Comparison of ENCODE assay signal across 37 cellular contexts in the genomic region with DNA sequence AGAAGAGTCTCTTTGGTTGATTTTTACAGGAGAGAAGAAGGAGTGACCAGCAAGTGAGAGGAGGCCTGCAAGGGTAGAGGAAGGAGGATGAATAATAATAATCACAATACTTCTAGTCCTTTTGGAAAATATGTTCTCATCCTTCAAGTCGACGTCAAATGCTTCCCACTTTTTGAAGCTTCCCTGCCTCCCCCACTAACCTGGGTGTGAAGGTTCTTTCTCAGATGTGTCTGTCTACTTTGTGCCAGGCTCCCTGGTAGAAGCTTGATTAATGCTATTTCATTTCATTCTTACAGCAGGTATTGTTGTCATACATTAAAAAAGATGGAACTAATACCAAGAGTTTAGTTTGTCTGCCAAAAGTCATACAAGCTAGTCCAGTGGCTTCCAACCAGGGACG. TPM values are rescaled to one million over a fixed set of nuclear protein-coding genes. Genes with fewer than 3 reads are reported as not detected.
"Had no signal": no experiment of that assay in that cellular context is flagged by ENCODE, and none has a peak within 500 bp of the region (broad histone marks: within the 10 kb centered on the region; RNA-seq: fewer than 3 reads in every experiment).

No MANE protein-coding gene starts in this region.

- DNase-seq: activated effector memory CD4-positive, alpha-beta T cell treated with anti-CD3 and anti-CD28 coated beads, Interleukin-2, amount 50 U/mL, for 16 hours; activated effector memory CD4-positive, alpha-beta T cell treated with Interleukin-2 at 50 U/mL for 16 hours; activated gamma-delta T cell; activated gamma-delta T cell treated with Interleukin-2 at 50 U/mL for 16 hours; activated naive CD4-positive, alpha-beta T cell; activated naive CD4-positive, alpha-beta T cell treated with anti-CD3 and anti-CD28 coated beads for 36 hours; activated naive CD4-positive, alpha-beta T cell treated with anti-CD3 and anti-CD28 coated beads, Interleukin-2, amount 10 ng/mL, durations not matched to agents 7 days and 5 days; activated naive CD4-positive, alpha-beta T cell treated with anti-CD3 and anti-CD28 coated beads, Interleukin-2, amount 50 U/mL, for 16 hours; activated naive CD4-positive, alpha-beta T cell treated with Interleukin-2 at 50 U/mL for 16 hours; activated naive CD8-positive, alpha-beta T cell treated with anti-CD3 and anti-CD28 coated beads for 36 hours; activated naive CD8-positive, alpha-beta T cell treated with anti-CD3 and anti-CD28 coated beads, Interleukin-2, amount 10 ng/mL, durations not matched to agents 7 days and 5 days; activated naive CD8-positive, alpha-beta T cell treated with anti-CD3 and anti-CD28 coated beads, Interleukin-2, amount 50 U/mL, for 24 hours; activated T-cell treated with anti-CD3 and anti-CD28 coated beads, Interleukin-2, amount 50 U/mL, for 1 hour; activated T-cell treated with anti-CD3 and anti-CD28 coated beads, Interleukin-2, amount 50 U/mL, for 24 hours; activated T-cell treated with anti-CD3 and anti-CD28 coated beads, Interleukin-2, amount 50 U/mL, for 4 hours; activated T-cell treated with anti-CD3 and anti-CD28 coated beads, Interleukin-2, amount 50 U/mL, for 48 hours; activated T-cell treated with anti-CD3 and anti-CD28 coated beads, Interleukin-2, amount 50 U/mL, for 72 hours; adrenal gland; amniotic stem cell; amygdala; anterior cingulate cortex; aorta; body of pancreas; brain microvascular endothelial cell; central memory CD4-positive, alpha-beta T cell; cerebellar nuclear complex had no signal

- H3K27me3 ChIP-seq: adrenal gland, ascending aorta, body of pancreas, brain microvascular endothelial cell, breast epithelium, cardiac muscle cell had no signal

- H3K36me3 Mint-ChIP-seq: activated naive CD4-positive, alpha-beta T cell treated with anti-CD3 and anti-CD28 coated beads, Interleukin-2, amount 10 ng/mL, durations not matched to agents 7 days and 5 days; activated naive CD4-positive, alpha-beta T cell treated with anti-CD3 and anti-CD28 coated beads, Interleukin-2, amount 50 U/mL, for 24 hours; activated naive CD8-positive, alpha-beta T cell; activated naive CD8-positive, alpha-beta T cell treated with anti-CD3 and anti-CD28 coated beads for 36 hours; activated naive CD8-positive, alpha-beta T cell treated with anti-CD3 and anti-CD28 coated beads, Interleukin-2, amount 10 ng/mL, durations not matched to agents 7 days and 5 days had no signal

- H3K9me3 ChIP-seq: adrenal gland, ascending aorta, body of pancreas, breast epithelium had no signal

- H3K27ac Mint-ChIP-seq: activated naive CD4-positive, alpha-beta T cell treated with anti-CD3 and anti-CD28 coated beads for 36 hours; activated naive CD4-positive, alpha-beta T cell treated with anti-CD3 and anti-CD28 coated beads, Interleukin-2, amount 10 ng/mL, durations not matched to agents 7 days and 5 days; activated naive CD4-positive, alpha-beta T cell treated with anti-CD3 and anti-CD28 coated beads, Interleukin-2, amount 50 U/mL, for 24 hours; activated naive CD8-positive, alpha-beta T cell; activated naive CD8-positive, alpha-beta T cell treated with anti-CD3 and anti-CD28 coated beads for 36 hours; activated naive CD8-positive, alpha-beta T cell treated with anti-CD3 and anti-CD28 coated beads, Interleukin-2, amount 10 ng/mL, durations not matched to agents 7 days and 5 days; activated naive CD8-positive, alpha-beta T cell treated with anti-CD3 and anti-CD28 coated beads, Interleukin-2, amount 50 U/mL, for 24 hours; activated T-cell treated with anti-CD3 and anti-CD28 coated beads, Interleukin-2, amount 50 U/mL, for 24 hours; activated T-cell treated with anti-CD3 and anti-CD28 coated beads, Interleukin-2, amount 50 U/mL, for 72 hours; activated T-helper 1 cell treated with anti-CD3 and anti-CD28 coated beads, Interleukin-12 subunit alpha, Interleukin-12 subunit beta, Interleukin-2, Interleukin-4 antibody, amounts not matched to agents 30 ng/mL and 10 ng/mL and 1 ng/mL, durations not matched to agents 14 hours and 24 hours and 36 hours; activated T-helper 17 cell treated with anti-CD3 and anti-CD28 coated beads, Interleukin-2, amount 50 U/mL, for 72 hours; activated T-helper 2 cell treated with anti-CD3 and anti-CD28 coated beads, Interferon-gamma antibody, Interleukin-2, Interleukin-4, amounts not matched to agents 10 μg/mL and 5 μg/mL and 100 μg/mL, durations not matched to agents 14 hours and 24 hours and 36 hours had no signal

- H3K4me3 ChIP-seq: adrenal gland, ascending aorta, body of pancreas, breast epithelium, cardiac muscle cell had no signal

- H3K27ac ChIP-seq: adrenal gland, ascending aorta, body of pancreas, brain microvascular endothelial cell, breast epithelium, cardiac muscle cell had no signal

- H3K4me3 Mint-ChIP-seq: activated naive CD4-positive, alpha-beta T cell treated with anti-CD3 and anti-CD28 coated beads for 36 hours; activated naive CD4-positive, alpha-beta T cell treated with anti-CD3 and anti-CD28 coated beads, Interleukin-2, amount 10 ng/mL, durations not matched to agents 7 days and 5 days; activated naive CD4-positive, alpha-beta T cell treated with anti-CD3 and anti-CD28 coated beads, Interleukin-2, amount 50 U/mL, for 24 hours; activated naive CD8-positive, alpha-beta T cell; activated naive CD8-positive, alpha-beta T cell treated with anti-CD3 and anti-CD28 coated beads for 36 hours; activated naive CD8-positive, alpha-beta T cell treated with anti-CD3 and anti-CD28 coated beads, Interleukin-2, amount 10 ng/mL, durations not matched to agents 7 days and 5 days; activated naive CD8-positive, alpha-beta T cell treated with anti-CD3 and anti-CD28 coated beads, Interleukin-2, amount 50 U/mL, for 24 hours; activated T-cell treated with anti-CD3 and anti-CD28 coated beads, Interleukin-2, amount 50 U/mL, for 24 hours; activated T-cell treated with anti-CD3 and anti-CD28 coated beads, Interleukin-2, amount 50 U/mL, for 4 hours; activated T-cell treated with anti-CD3 and anti-CD28 coated beads, Interleukin-2, amount 50 U/mL, for 72 hours; activated T-helper 1 cell treated with anti-CD3 and anti-CD28 coated beads, Interleukin-12 subunit alpha, Interleukin-12 subunit beta, Interleukin-2, Interleukin-4 antibody, amounts not matched to agents 30 ng/mL and 10 ng/mL and 1 ng/mL, durations not matched to agents 14 hours and 24 hours and 36 hours; activated T-helper 17 cell treated with anti-CD3 and anti-CD28 coated beads, Interleukin-2, amount 50 U/mL, for 72 hours; brain; central memory CD8-positive, alpha-beta T cell had no signal

- H3K4me1 Mint-ChIP-seq: activated naive CD4-positive, alpha-beta T cell treated with anti-CD3 and anti-CD28 coated beads, Interleukin-2, amount 10 ng/mL, durations not matched to agents 7 days and 5 days; activated naive CD4-positive, alpha-beta T cell treated with anti-CD3 and anti-CD28 coated beads, Interleukin-2, amount 50 U/mL, for 24 hours; activated naive CD8-positive, alpha-beta T cell treated with anti-CD3 and anti-CD28 coated beads for 36 hours; activated naive CD8-positive, alpha-beta T cell treated with anti-CD3 and anti-CD28 coated beads, Interleukin-2, amount 10 ng/mL, durations not matched to agents 7 days and 5 days; activated naive CD8-positive, alpha-beta T cell treated with anti-CD3 and anti-CD28 coated beads, Interleukin-2, amount 50 U/mL, for 24 hours; activated T-helper 17 cell treated with anti-CD3 and anti-CD28 coated beads, Interleukin-2, amount 50 U/mL, for 72 hours; central memory CD8-positive, alpha-beta T cell had no signal

- H3K9me3 Mint-ChIP-seq: activated naive CD4-positive, alpha-beta T cell treated with anti-CD3 and anti-CD28 coated beads for 36 hours; activated naive CD4-positive, alpha-beta T cell treated with anti-CD3 and anti-CD28 coated beads, Interleukin-2, amount 10 ng/mL, durations not matched to agents 7 days and 5 days; activated naive CD8-positive, alpha-beta T cell treated with anti-CD3 and anti-CD28 coated beads for 36 hours; activated naive CD8-positive, alpha-beta T cell treated with anti-CD3 and anti-CD28 coated beads, Interleukin-2, amount 10 ng/mL, durations not matched to agents 7 days and 5 days; activated naive CD8-positive, alpha-beta T cell treated with anti-CD3 and anti-CD28 coated beads, Interleukin-2, amount 50 U/mL, for 24 hours; activated T-cell treated with anti-CD3 and anti-CD28 coated beads, Interleukin-2, amount 50 U/mL, for 24 hours; activated T-cell treated with anti-CD3 and anti-CD28 coated beads, Interleukin-2, amount 50 U/mL, for 4 hours; activated T-helper 1 cell treated with anti-CD3 and anti-CD28 coated beads, Interleukin-12 subunit alpha, Interleukin-12 subunit beta, Interleukin-2, Interleukin-4 antibody, amounts not matched to agents 30 ng/mL and 10 ng/mL and 1 ng/mL, durations not matched to agents 14 hours and 24 hours and 36 hours; activated T-helper 17 cell treated with anti-CD3 and anti-CD28 coated beads, Interleukin-2, amount 50 U/mL, for 72 hours; activated T-helper 2 cell treated with anti-CD3 and anti-CD28 coated beads, Interferon-gamma antibody, Interleukin-2, Interleukin-4, amounts not matched to agents 10 μg/mL and 5 μg/mL and 100 μg/mL, durations not matched to agents 14 hours and 24 hours and 36 hours had no signal

- H3K4me1 ChIP-seq: body of pancreas, breast epithelium had no signal

- H3K27me3 Mint-ChIP-seq: activated naive CD4-positive, alpha-beta T cell treated with anti-CD3 and anti-CD28 coated beads, Interleukin-2, amount 10 ng/mL, durations not matched to agents 7 days and 5 days; brain; central memory CD8-positive, alpha-beta T cell had no signal

- H3K36me3 ChIP-seq: adrenal gland, ascending aorta, brain microvascular endothelial cell, breast epithelium, cardiac muscle cell had no signal

RNA-seq across cellular contexts. Expression of a gene that starts 17.1 kb away (rescaled TPM):
- total RNA-seq: activated naive CD4-positive, alpha-beta T cell treated with anti-CD3 and anti-CD28 coated beads for 36 hours; activated naive CD4-positive, alpha-beta T cell treated with anti-CD3 and anti-CD28 coated beads, Interleukin-2, amount 50 U/mL, for 72 hours; activated naive CD8-positive, alpha-beta T cell treated with anti-CD3 and anti-CD28 coated beads for 36 hours; activated naive CD8-positive, alpha-beta T cell treated with anti-CD3 and anti-CD28 coated beads, Interleukin-2, amount 10 ng/mL, durations not matched to agents 7 days and 5 days; activated T-helper 2 cell treated with anti-CD3 and anti-CD28 coated beads, Interferon-gamma antibody, Interleukin-2, Interleukin-4, amounts not matched to agents 10 μg/mL and 5 μg/mL and 100 μg/mL, durations not matched to agents 14 hours and 24 hours and 36 hours had no signal
